8 cellular contexts compared by ENCODE assay signal in genomic region chr15:41970456-41970855, GRCh38. TPM values are rescaled to one million over a fixed set of nuclear protein-coding genes. Genes with fewer than 3 reads are reported as not detected.
DNase-seq lines count a peak whose midpoint lies in the region; ATAC-seq and TF ChIP-seq lines count a peak whose summit lies in the region.
"Had no signal": no experiment of that assay in that cellular context is flagged by ENCODE, and none has a peak within 500 bp of the region (broad histone marks: within the 10 kb centered on the region; RNA-seq: fewer than 3 reads in every experiment).

No MANE protein-coding gene starts in this region.

- peak overlapping the region; percentile 97 for H3K27ac Mint-ChIP-seq in activated CD4-positive, alpha-beta memory T cell treated with anti-CD3 and anti-CD28 coated beads for 36 hours

- no peak for TF ChIP-seq CTCF in HCT116 (IDR thresholded peaks at IDR 0.05 in 2 of 3, conservative IDR thresholded peaks at IDR 0.05 in 1 of 3; ENCODE audit: borderline replicate concordance in 1 of 3, insufficient read depth in 1 of 3, low read depth in 2 of 3, low read length in 2 of 3)

- H3K4me1 ChIP-seq in HCT116 (ENCODE audit: control insufficient read depth in 1 of 2, insufficient read depth in 2 of 2, low read length in 2 of 2) = peaks cover 21 to 49% of the 10 kb centered on the region in 2 experiments
- H3K4me1 ChIP-seq in right cardiac atrium (ENCODE audit: control insufficient read depth, insufficient read depth, low read length) = peaks cover 19% of the 10 kb centered on the region

- H3K9me2 ChIP-seq in HCT116 (ENCODE audit: insufficient read depth) = no peaks in the 10 kb centered on the region

- H3K27me3 ChIP-seq in HCT116 (ENCODE audit: insufficient read depth, low read length) (no peaks in the 10 kb centered on the region), right cardiac atrium (ENCODE audit: control insufficient read depth, insufficient read depth) (no peaks in the 10 kb centered on the region)

- ATAC-seq in HCT116 = no peak
- ATAC-seq in right cardiac atrium = no peak
- ATAC-seq: activated CD4-positive, CD25-positive, alpha-beta regulatory T cell treated with anti-CD3 and anti-CD28 coated beads, Interleukin-2, amount 50 U/mL, for 24 hours had no signal

- BruUV-seq in HCT116 (replicated peaks; lab: Mats Ljungman, UMichigan) = no TSS peak

- peaks cover 69% of the 10 kb centered on the region for H3K4me1 Mint-ChIP-seq in activated CD4-positive, alpha-beta memory T cell treated with anti-CD3 and anti-CD28 coated beads for 36 hours (ENCODE audit: low read depth)

- CTCF ChIA-PET in HCT116 (lab: Charles Lee) = no interaction called here
- CTCF ChIA-PET in activated CD4-positive, alpha-beta memory T cell treated with anti-CD3 and anti-CD28 coated beads for 36 hours (lab: Charles Lee) = interaction anchor here (0.6 to 5.8 kb wide), 7 partner anchors 19 to 528 kb away, joined by 3 to 38 read pairs (median 5); no protein-coding TSS in a partner anchor

- H3K27ac ChIP-seq in HCT116 (ENCODE audit: low read depth, low read length) = no peak overlapping the region
- peak overlapping the region; percentile 38 for H3K27ac ChIP-seq in right cardiac atrium (ENCODE audit: low read length)

- H3K9me3 Mint-ChIP-seq in activated CD4-positive, alpha-beta memory T cell treated with anti-CD3 and anti-CD28 coated beads for 36 hours = no peaks in the 10 kb centered on the region

- H3K9ac ChIP-seq in HCT116 (ENCODE audit: low read length) = peak overlapping the region; percentile 93; the same call in 1 of the 2 replicates

- no peak for TF ChIP-seq POLR2A in HCT116 (IDR thresholded peaks at IDR 0.05; ENCODE audit: borderline replicate concordance, extremely low read depth, insufficient read depth, insufficient read length)

- H4K20me1 ChIP-seq in HCT116 (ENCODE audit: insufficient read depth) = peaks cover 15% of the 10 kb centered on the region; the same call in 1 of the 2 replicates

- H3K36me3 ChIP-seq in HCT116 (ENCODE audit: control insufficient read depth in 1 of 2, insufficient read depth in 2 of 2, low read length in 2 of 2) = no peaks in the 10 kb centered on the region

- peak overlapping the region; percentile 82 for H3K4me2 ChIP-seq in HCT116 (ENCODE audit: low read length)

- peaks cover 63% of the 10 kb centered on the region for H3K79me2 ChIP-seq in HCT116 (ENCODE audit: insufficient read depth, low read length)

- peaks cover 27% of the 10 kb centered on the region for H3K36me3 Mint-ChIP-seq in activated CD4-positive, alpha-beta memory T cell treated with anti-CD3 and anti-CD28 coated beads for 36 hours

- H2AFZ ChIP-seq in HCT116 (ENCODE audit: low read depth, low read length, poor library complexity, severe bottlenecking) = no peak overlapping the region

- H3K4me3 ChIP-seq in HCT116 (replicated peaks in 1 of 2; ENCODE audit: low read depth in 1 of 2, low read length in 2 of 2) (no peak overlapping the region), right cardiac atrium (ENCODE audit: low read length) (peak overlapping the region; percentile 81)

- no peak for TF ChIP-seq RAD21 in HCT116 (IDR thresholded peaks at IDR 0.05; ENCODE audit: low read depth)

- 54% methylated on average over 1 of the region's 1 CpG for WGBS in right cardiac atrium

- intact Hi-C loops in HCT116 (cut with micrococcal nuclease) = loop anchor here (5.0 kb wide), 2 partner anchors 33 to 87 kb away; no protein-coding TSS in a partner anchor
- intact Hi-C loops in activated CD4-positive, alpha-beta memory T cell treated with anti-CD3 and anti-CD28 coated beads for 36 hours (cut with micrococcal nuclease) = loop anchor here (2.0 to 5.0 kb wide), 5 partner anchors 137 to 853 kb away; partner anchors contain the start of genes INO80, MAPKBP1 and RPAP1
- intact Hi-C loops in right cardiac atrium (cut with DNase I) = loop anchor here in 1 of 4 donors (5.0 kb wide), 1 partner anchor 33 kb away; no protein-coding TSS in a partner anchor

- H3K4me3 Mint-ChIP-seq in activated CD4-positive, alpha-beta memory T cell treated with anti-CD3 and anti-CD28 coated beads for 36 hours = peak overlapping the region; percentile 90

- DNase-seq in HCT116 (ENCODE audit: low read depth, low spot score) = no peak
- DNase-seq in activated CD4-positive, alpha-beta memory T cell treated with anti-CD3 and anti-CD28 coated beads for 36 hours = no peak
- no peak for DNase-seq in right cardiac atrium
- DNase-seq in stimulated activated CD8-positive, alpha-beta memory T cell treated with anti-CD3 and anti-CD28 coated beads, Interleukin-4, amount 100 ng/mL, for 48 hours = peak; percentile 22
- no peak for DNase-seq in stimulated activated CD4-positive, alpha-beta T cell treated with anti-CD3 and anti-CD28 coated beads, Interleukin-12 subunit alpha, Interleukin-12 subunit beta, amount 100 ng/mL, for 4 hours
- DNase-seq in NK-92 treated with Interleukin-12 subunit alpha and Interleukin-12 subunit beta, amount 100 ng/mL, for 24 hours (lab: John Stamatoyannopoulos, UW) = no peak
- no peak for DNase-seq in iPS-NIHi7 (ENCODE audit: extremely low spot score)

- POLR2A ChIA-PET in HCT116 (lab: Charles Lee) = interaction anchor here (1.0 kb wide), 1 partner anchor 11 kb away, joined by 3 read pairs; no protein-coding TSS in a partner anchor
- POLR2A ChIA-PET in activated CD4-positive, alpha-beta memory T cell treated with anti-CD3 and anti-CD28 coated beads for 36 hours (lab: Charles Lee) = interaction anchor here (0.6 to 5.7 kb wide), 6 partner anchors 9 to 303 kb away, joined by 3 to 131 read pairs (median 12); partner anchors contain the start of genes GANC and TMEM87A

- H3K9me3 ChIP-seq in HCT116 (ENCODE audit: control insufficient read depth in 1 of 2, insufficient read depth in 1 of 2, low read depth in 1 of 2, low read length in 2 of 2) = no peaks in the 10 kb centered on the region
- H3K9me3 ChIP-seq in right cardiac atrium (ENCODE audit: control insufficient read depth, low read length) = no peaks in the 10 kb centered on the region

- RAD21 ChIA-PET in HCT116 (lab: Charles Lee; ENCODE audit: low non-redundant PET in 1 of 2, low total read pairs in 2 of 2, uncharacterized antibody in 2 of 2, unreplicated experiment in 2 of 2) = no interaction called here

- peaks cover 5% of the 10 kb centered on the region for H3K27me3 Mint-ChIP-seq in activated CD4-positive, alpha-beta memory T cell treated with anti-CD3 and anti-CD28 coated beads for 36 hours

TF ChIP-seq in HCT116, 20 proteins besides CTCF, POLR2A, EP300 and RAD21 (continues in another document):
- TF ChIP-seq EZH2phosphoT487 (IDR thresholded peaks at IDR 0.05; ENCODE audit: borderline replicate concordance) = no peak
- TF ChIP-seq CEBPB (IDR thresholded peaks at IDR 0.05; ENCODE audit: low read depth) = no peak
- no peak for TF ChIP-seq ELF1 (IDR thresholded peaks at IDR 0.05; ENCODE audit: borderline replicate concordance, low read depth)
- no peak for TF ChIP-seq REST (IDR thresholded peaks at IDR 0.05; ENCODE audit: low read depth)
- TF ChIP-seq MAX (IDR thresholded peaks at IDR 0.05) = no peak
- TF ChIP-seq EGR1 (IDR thresholded peaks at IDR 0.05; ENCODE audit: low read depth) = no peak
- TF ChIP-seq ZFX (IDR thresholded peaks at IDR 0.05) = no peak
- no peak for TF ChIP-seq POLR2AphosphoS5 (IDR thresholded peaks at IDR 0.05; ENCODE audit: low read depth, low read length)
- TF ChIP-seq ATF3 (IDR thresholded peaks at IDR 0.05) = no peak
- TF ChIP-seq SRF (IDR thresholded peaks at IDR 0.05; ENCODE audit: low read depth) = no peak
- no peak for TF ChIP-seq YY1 (IDR thresholded peaks at IDR 0.05; ENCODE audit: extremely low read depth, insufficient replicate concordance, low read depth, low read length)

RNA-seq across cellular contexts. Expression of gene EHD4, which starts 1.9 kb away (rescaled TPM):
- total RNA-seq in HCT116 (2021; ENCODE audit: unreplicated experiment) (28.0 TPM), right cardiac atrium (10 to 100 TPM; 31.7 to 37.4 (median 35.3) TPM)
- 27.3 and 27.6 TPM in 2 replicates for polyA plus RNA-seq in HCT116 (2012)
- 10 to 100 TPM; 43.6 to 45.0 TPM for total RNA-seq in activated CD4-positive, alpha-beta memory T cell treated with anti-CD3 and anti-CD28 coated beads for 36 hours
- 26.3 TPM for polyA plus RNA-seq in right cardiac atrium

RNA-seq across cellular contexts. Expression of gene PLA2G4E, which starts 50.4 kb away (rescaled TPM):
- total RNA-seq in HCT116 (2021; ENCODE audit: unreplicated experiment) = not detected
- polyA plus RNA-seq in HCT116 (2012) = not detected in 2 replicates
- not detected for total RNA-seq in activated CD4-positive, alpha-beta memory T cell treated with anti-CD3 and anti-CD28 coated beads for 36 hours
- under 1 TPM; 0.06 to 0.26 (median 0.13) TPM for total RNA-seq in right cardiac atrium
- polyA plus RNA-seq in right cardiac atrium = 0.07 TPM
